ENCODE assay signal across 1 cellular context in the genomic region with DNA sequence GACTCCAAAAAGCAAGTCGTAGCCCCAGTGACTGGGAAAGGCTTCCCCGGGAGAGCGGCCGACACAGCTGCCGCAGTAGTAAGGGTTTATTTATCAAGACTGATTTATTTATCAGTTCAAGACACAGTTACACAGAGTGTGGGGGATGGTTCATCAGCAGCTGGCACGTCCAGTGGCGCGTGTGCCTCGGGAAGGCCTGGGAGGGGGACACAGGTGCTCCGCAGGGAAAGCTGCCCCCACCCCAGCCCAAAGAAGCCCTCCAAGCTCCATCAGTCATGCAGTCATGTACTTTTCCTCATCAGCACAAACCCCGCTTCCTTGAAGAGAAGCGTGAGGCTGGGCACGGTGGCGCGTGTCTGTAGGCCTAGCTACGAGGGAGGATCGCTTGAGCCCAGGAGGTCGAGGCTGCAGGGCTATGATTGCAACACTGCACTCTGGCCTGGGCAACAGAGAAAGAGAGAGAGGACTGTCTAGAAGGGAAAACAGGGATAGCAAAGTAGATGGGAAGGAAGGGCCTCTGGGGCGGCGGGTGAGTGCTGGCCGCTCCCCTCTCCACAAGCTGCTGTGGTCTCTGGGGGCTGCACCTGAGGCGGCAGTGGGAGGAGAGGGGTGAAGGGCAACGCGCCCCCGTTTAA.
TF ChIP-seq lines count a peak whose summit lies in the region.

No MANE protein-coding gene starts in this region.

TF ChIP-seq in H1, 55 proteins besides CTCF, POLR2A, EP300 and RAD21:
- TF ChIP-seq CEBPB (IDR thresholded peaks at IDR 0.05; ENCODE audit: low read depth, low read length) = no peak
- no peak for TF ChIP-seq TAF1 (IDR thresholded peaks at IDR 0.05; ENCODE audit: low read depth, low read length)
- TF ChIP-seq SAP30 (IDR thresholded peaks at IDR 0.05; ENCODE audit: insufficient read depth, insufficient replicate concordance, low read length) = no peak
- TF ChIP-seq BCL11A (IDR thresholded peaks at IDR 0.05; ENCODE audit: low read depth in 2 of 2, low read length in 2 of 2) = no peak
- no peak for TF ChIP-seq HDAC2 (IDR thresholded peaks at IDR 0.05; ENCODE audit: borderline replicate concordance in 1 of 2, low read depth in 2 of 2, low read length in 2 of 2)
- TF ChIP-seq ASH2L (IDR thresholded peaks at IDR 0.05; ENCODE audit: low read length) = no peak
- TF ChIP-seq JUN (IDR thresholded peaks at IDR 0.05; ENCODE audit: low read depth, low read length) = no peak
TF ChIP-seq in H1: peak in this region for 0.
